In genomic region chr14:105684597-105684996, GRCh38 we compare ENCODE assay signal across 8 cellular contexts.
A peak's percentile ranks its signal among the peaks of the same experiment; 100 is the strongest.
DNase-seq lines count a peak whose midpoint lies in the region; ATAC-seq and TF ChIP-seq lines count a peak whose summit lies in the region.
"Not testable (repeated sequence)": the region's sequence is repeated elsewhere in the genome, so short reads cannot be mapped to it uniquely, and the experiment has no call there.

No MANE protein-coding gene starts in this region.

- not testable (repeated sequence) for BruUV-seq in IMR-90 (replicated peaks; lab: Mats Ljungman, UMichigan)

- not testable (repeated sequence) for H2AK5ac ChIP-seq in IMR-90 (ENCODE audit: low read depth, low read length)

- DNase-seq in GM12865 (ENCODE audit: low read depth) (peak; percentile 38), RWPE2 (ENCODE audit: low spot score) (peak; percentile 17), endodermal cell (peak; percentile 6)
- DNase-seq in IMR-90; activated naive CD8-positive, alpha-beta T cell treated with anti-CD3 and anti-CD28 coated beads for 36 hours; naive B cell; stimulated activated naive B cell treated with anti-CD40 and anti-IgM and Interleukin-4, amounts not matched to agents 10 μg/mL and 1 μg/mL and 100 μg/mL, for 72 hours: not testable (repeated sequence)
- DNase-seq in activated CD8-positive, alpha-beta memory T cell treated with anti-CD3 and anti-CD28 coated beads, Interleukin-2, amount 10 ng/mL, durations not matched to agents 7 days and 5 days = peak; percentile 35

- H3K4me3 Mint-ChIP-seq in activated CD8-positive, alpha-beta memory T cell treated with anti-CD3 and anti-CD28 coated beads, Interleukin-2, amount 10 ng/mL, durations not matched to agents 7 days and 5 days; activated naive CD8-positive, alpha-beta T cell treated with anti-CD3 and anti-CD28 coated beads for 36 hours; endodermal cell: not testable (repeated sequence)
- peak overlapping the region; percentile 33 to 83 (median 64) for H3K4me3 Mint-ChIP-seq in naive B cell
- peak overlapping the region; percentile 67 to 70 for H3K4me3 Mint-ChIP-seq in stimulated activated naive B cell treated with anti-CD40 and anti-IgM and Interleukin-4, amounts not matched to agents 10 μg/mL and 1 μg/mL and 100 μg/mL, for 72 hours

- not testable (repeated sequence) for H3K4me1 Mint-ChIP-seq in activated CD8-positive, alpha-beta memory T cell treated with anti-CD3 and anti-CD28 coated beads, Interleukin-2, amount 10 ng/mL, durations not matched to agents 7 days and 5 days; activated naive CD8-positive, alpha-beta T cell treated with anti-CD3 and anti-CD28 coated beads for 36 hours; endodermal cell
- peaks cover 40 to 52% (median 48%) of the 10 kb centered on the region in 3 donors for H3K4me1 Mint-ChIP-seq in naive B cell
- peaks cover 39 to 54% of the 10 kb centered on the region in 2 donors for H3K4me1 Mint-ChIP-seq in stimulated activated naive B cell treated with anti-CD40 and anti-IgM and Interleukin-4, amounts not matched to agents 10 μg/mL and 1 μg/mL and 100 μg/mL, for 72 hours

- not testable (repeated sequence) for H2AK9ac ChIP-seq in IMR-90 (replicated peaks; ENCODE audit: low read depth, low read length, poor library complexity)

- not testable (repeated sequence) for H3K27me3 ChIP-seq in IMR-90 (ENCODE audit: control insufficient read depth, insufficient read depth, low read length); RWPE2 (ENCODE audit: insufficient read depth, poor library complexity, severe bottlenecking); endodermal cell (ENCODE audit: control insufficient read depth, insufficient read depth, low read length, poor library complexity, severe bottlenecking)

- H3K18ac ChIP-seq in IMR-90 (ENCODE audit: low read depth, low read length) = not testable (repeated sequence)

- dilution Hi-C loops in IMR-90 (cut with HindIII; ENCODE audit: low sequenced_read_pairs, unreplicated experiment) = not testable (repeated sequence)

- H2BK120ac ChIP-seq in IMR-90 (ENCODE audit: low read depth, low read length) = not testable (repeated sequence)

- peak overlapping the region; percentile 76 for H2BK5ac ChIP-seq in IMR-90 (ENCODE audit: low read depth, low read length, poor library complexity, severe bottlenecking)

- not testable (repeated sequence) for TF ChIP-seq RAD21 in IMR-90 (IDR thresholded peaks at IDR 0.05; ENCODE audit: low read length)

- in situ Hi-C loops in IMR-90 (cut with MboI; ENCODE audit: low sequenced_read_pairs) = not testable (repeated sequence)

- POLR2A ChIA-PET in IMR-90 (lab: Charles Lee; ENCODE audit: unreplicated experiment) = not testable (repeated sequence)

- not testable (repeated sequence) for H3K27me3 Mint-ChIP-seq in activated CD8-positive, alpha-beta memory T cell treated with anti-CD3 and anti-CD28 coated beads, Interleukin-2, amount 10 ng/mL, durations not matched to agents 7 days and 5 days; activated naive CD8-positive, alpha-beta T cell treated with anti-CD3 and anti-CD28 coated beads for 36 hours; endodermal cell (ENCODE audit: insufficient read depth); naive B cell; stimulated activated naive B cell treated with anti-CD40 and anti-IgM and Interleukin-4, amounts not matched to agents 10 μg/mL and 1 μg/mL and 100 μg/mL, for 72 hours

- WGBS in IMR-90 (ENCODE audit: extremely low coverage in 2 of 2, insufficient read length in 1 of 2), 2 experiments = no CpG with 5 or more reads among the region's 8 CpGs
- WGBS in endodermal cell (ENCODE audit: insufficient coverage in 1 of 2, insufficient read length in 1 of 2), 2 experiments = 71% methylated on average over 7 of the region's 8 CpGs; no CpG with 5 or more reads in 1 of the 2 experiments

- intact Hi-C loops in IMR-90 (cut with micrococcal nuclease) = not testable (repeated sequence)

- not testable (repeated sequence) for H3K9me3 ChIP-seq in IMR-90 (ENCODE audit: control insufficient read depth, insufficient read depth, low read length); RWPE2 (ENCODE audit: severe bottlenecking)
- H3K9me3 ChIP-seq in endodermal cell (ENCODE audit: control insufficient read depth, low read length) = peaks cover 26% of the 10 kb centered on the region

- H3K23ac ChIP-seq in IMR-90 (ENCODE audit: low read depth, low read length) = not testable (repeated sequence)

- not testable (repeated sequence) for H3K4me1 ChIP-seq in IMR-90 (ENCODE audit: control insufficient read depth, insufficient read depth, low read length); RWPE2 (ENCODE audit: insufficient read depth, poor library complexity, severe bottlenecking); endodermal cell (ENCODE audit: control insufficient read depth, insufficient read depth, low read length)

- not testable (repeated sequence) for H3K4ac ChIP-seq in IMR-90 (ENCODE audit: low read depth, low read length)

- not testable (repeated sequence) for H3K9me1 ChIP-seq in IMR-90 (ENCODE audit: insufficient read depth, low read length)

- not testable (repeated sequence) for TF ChIP-seq POLR2A in IMR-90 (IDR thresholded peaks at IDR 0.05; ENCODE audit: low read depth, low read length)

- H3K4me3 ChIP-seq in GM12865 (ENCODE audit: low read depth, low read length) = peak overlapping the region; percentile 40
- H3K4me3 ChIP-seq in IMR-90 (ENCODE audit: insufficient read depth, low read depth, low read length); RWPE2 (ENCODE audit: severe bottlenecking); endodermal cell (ENCODE audit: low read length): not testable (repeated sequence)

- not testable (repeated sequence) for H4K5ac ChIP-seq in IMR-90 (ENCODE audit: low read depth, low read length)

- CTCF ChIA-PET in IMR-90 (lab: Yijun Ruan, JAX); activated CD8-positive, alpha-beta memory T cell treated with anti-CD3 and anti-CD28 coated beads, Interleukin-2, amount 10 ng/mL, durations not matched to agents 7 days and 5 days (lab: Charles Lee): not testable (repeated sequence)

- H3K27ac ChIP-seq in IMR-90 (ENCODE audit: insufficient read depth, low read length); RWPE2 (ENCODE audit: poor library complexity, severe bottlenecking); endodermal cell (ENCODE audit: low read depth, low read length): not testable (repeated sequence)

- not testable (repeated sequence) for H4K91ac ChIP-seq in IMR-90 (ENCODE audit: insufficient read depth, low read depth, low read length)

- not testable (repeated sequence) for TF ChIP-seq CTCF in GM12865 (IDR thresholded peaks at IDR 0.05; ENCODE audit: insufficient read depth, low read depth, low read length, missing control alignments); IMR-90 (conservative IDR thresholded peaks at IDR 0.05; ENCODE audit: low read depth, low read length); RWPE2 (IDR thresholded peaks at IDR 0.05; ENCODE audit: poor library complexity, severe bottlenecking); endodermal cell (conservative IDR thresholded peaks at IDR 0.05)

- not testable (repeated sequence) for ATAC-seq in IMR-90 (ENCODE audit: low read depth); RWPE2 (ENCODE audit: low read depth); activated CD8-positive, alpha-beta memory T cell treated with anti-CD3 and anti-CD28 coated beads, Interleukin-2, amount 10 ng/mL, durations not matched to agents 7 days and 5 days; naive B cell (ENCODE audit: low read depth in 2 of 2); stimulated activated naive B cell treated with anti-CD40 and anti-IgM and Interleukin-4, amounts not matched to agents 10 μg/mL and 1 μg/mL and 100 μg/mL, for 72 hours (replicated peaks)

- not testable (repeated sequence) for H4K8ac ChIP-seq in IMR-90 (ENCODE audit: low read depth in 2 of 2, low read length in 2 of 2)

- H3K36me3 Mint-ChIP-seq in activated CD8-positive, alpha-beta memory T cell treated with anti-CD3 and anti-CD28 coated beads, Interleukin-2, amount 10 ng/mL, durations not matched to agents 7 days and 5 days; activated naive CD8-positive, alpha-beta T cell treated with anti-CD3 and anti-CD28 coated beads for 36 hours; naive B cell: not testable (repeated sequence)
- peaks cover 15% of the 10 kb centered on the region for H3K36me3 Mint-ChIP-seq in endodermal cell (ENCODE audit: low read depth)
- H3K36me3 Mint-ChIP-seq in stimulated activated naive B cell treated with anti-CD40 and anti-IgM and Interleukin-4, amounts not matched to agents 10 μg/mL and 1 μg/mL and 100 μg/mL, for 72 hours = peaks cover 12 to 21% of the 10 kb centered on the region in 2 donors

- not testable (repeated sequence) for H2BK15ac ChIP-seq in IMR-90 (ENCODE audit: low read depth, low read length)

- not testable (repeated sequence) for H3K79me1 ChIP-seq in IMR-90 (ENCODE audit: low read depth in 1 of 2, low read length in 2 of 2)

- not testable (repeated sequence) for H3K14ac ChIP-seq in IMR-90 (replicated peaks; ENCODE audit: low read depth, low read length)

- H3K9ac ChIP-seq in IMR-90 (ENCODE audit: low read depth, low read length); endodermal cell (ENCODE audit: extremely low read depth, low read length, poor library complexity, severe bottlenecking): not testable (repeated sequence)

- H3K4me2 ChIP-seq in IMR-90 (ENCODE audit: low read depth, low read length) = not testable (repeated sequence)

- not testable (repeated sequence) for H2AFZ ChIP-seq in IMR-90 (replicated peaks; ENCODE audit: low read length, poor library complexity)

- not testable (repeated sequence) for H3K9me3 Mint-ChIP-seq in activated CD8-positive, alpha-beta memory T cell treated with anti-CD3 and anti-CD28 coated beads, Interleukin-2, amount 10 ng/mL, durations not matched to agents 7 days and 5 days (ENCODE audit: low read depth); activated naive CD8-positive, alpha-beta T cell treated with anti-CD3 and anti-CD28 coated beads for 36 hours; naive B cell
- peaks cover 42% of the 10 kb centered on the region for H3K9me3 Mint-ChIP-seq in endodermal cell
- H3K9me3 Mint-ChIP-seq in stimulated activated naive B cell treated with anti-CD40 and anti-IgM and Interleukin-4, amounts not matched to agents 10 μg/mL and 1 μg/mL and 100 μg/mL, for 72 hours = peaks cover 10 to 14% of the 10 kb centered on the region in 2 donors

- H3K27ac Mint-ChIP-seq in activated CD8-positive, alpha-beta memory T cell treated with anti-CD3 and anti-CD28 coated beads, Interleukin-2, amount 10 ng/mL, durations not matched to agents 7 days and 5 days; endodermal cell: not testable (repeated sequence)
- H3K27ac Mint-ChIP-seq in activated naive CD8-positive, alpha-beta T cell treated with anti-CD3 and anti-CD28 coated beads for 36 hours = peak overlapping the region; percentile 0
- H3K27ac Mint-ChIP-seq in naive B cell = peak overlapping the region; percentile 96 to 99 (median 98)
- peak overlapping the region; percentile 94 for H3K27ac Mint-ChIP-seq in stimulated activated naive B cell treated with anti-CD40 and anti-IgM and Interleukin-4, amounts not matched to agents 10 μg/mL and 1 μg/mL and 100 μg/mL, for 72 hours

- H4K20me1 ChIP-seq in IMR-90 (ENCODE audit: insufficient read depth, low read length) = not testable (repeated sequence)

- not testable (repeated sequence) for H3K56ac ChIP-seq in IMR-90 (ENCODE audit: extremely low read depth, insufficient read depth, low read length)

- H3K36me3 ChIP-seq in IMR-90 (ENCODE audit: control insufficient read depth, insufficient read depth, low read length); RWPE2 (ENCODE audit: low read depth); endodermal cell (ENCODE audit: control insufficient read depth, insufficient read depth, low read length): not testable (repeated sequence)

- not testable (repeated sequence) for H2BK20ac ChIP-seq in IMR-90 (ENCODE audit: low read depth, low read length)
